Comparison of ENCODE assay signal across 8 cellular contexts in the genomic region with DNA sequence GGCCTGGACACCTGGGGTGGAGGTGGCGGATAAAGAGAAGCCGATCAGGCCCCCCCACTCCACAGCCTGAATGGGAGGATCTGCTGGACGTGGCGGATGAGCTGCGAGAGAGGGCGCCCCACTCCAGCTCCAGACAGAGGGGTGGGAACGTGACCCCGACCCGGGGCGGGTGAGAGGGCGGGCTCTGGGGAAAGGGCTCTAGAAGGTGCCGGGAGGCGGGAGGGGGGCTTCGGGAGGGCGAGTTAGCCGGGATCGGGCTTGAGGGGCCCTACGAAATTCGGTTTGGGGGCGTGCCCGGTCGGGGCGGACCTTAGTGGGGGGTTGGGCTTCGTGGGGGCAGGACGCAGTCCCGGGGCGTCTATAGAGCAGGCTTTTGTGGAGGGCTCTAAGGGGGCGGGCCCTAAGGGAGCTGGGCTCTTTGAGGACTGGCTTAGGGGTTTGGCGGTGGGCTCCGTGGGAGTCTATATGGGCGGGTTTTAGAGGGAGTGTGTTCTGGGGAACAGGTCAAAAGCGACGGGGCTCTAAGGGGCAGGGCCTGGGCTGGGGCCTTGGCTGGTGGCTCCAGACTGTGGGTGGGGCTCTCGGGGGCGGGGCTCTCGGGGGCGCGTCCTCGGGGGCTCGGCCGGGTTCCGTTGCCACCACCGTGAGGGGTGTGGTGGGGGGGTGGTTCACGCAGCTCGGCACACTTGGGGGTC. TPM values are rescaled to one million over a fixed set of nuclear protein-coding genes. Genes with fewer than 3 reads are reported as not detected.
DNase-seq lines count a peak whose midpoint lies in the region; ATAC-seq and TF ChIP-seq lines count a peak whose summit lies in the region.

No MANE protein-coding gene starts in this region.

- WGBS in body of pancreas, 2 donors, result 2 to 3% methylated on average over 16 to 33 of the region's 45 CpGs
- 5% methylated on average over 20 of the region's 45 CpGs for WGBS in right lobe of liver (ENCODE audit: insufficient coverage, low coverage, low lambda C conversion rate, missing lambda C conversion rate)

- no peaks in the 10 kb centered on the region for H3K36me3 ChIP-seq in BLaER1 treated with 17β-estradiol and CSF1 and Interleukin-3, amounts not matched to agents 10 nM and 100 nM
- H3K36me3 ChIP-seq in body of pancreas (replicated peaks in 1 of 2; ENCODE audit: insufficient read depth in 1 of 2, low read depth in 2 of 2) (no peaks in the 10 kb centered on the region), right lobe of liver (no peaks in the 10 kb centered on the region)

- peak overlapping the region; percentile 56 to 73 (median 68) for H3K4me2 ChIP-seq in BLaER1 treated with 17β-estradiol and CSF1 and Interleukin-3, amounts not matched to agents 10 nM and 100 nM

- DNase-seq in NCI-H1105 (lab: John Stamatoyannopoulos, UW) (peak; percentile 40), body of pancreas (peak in 3 of 4 donors; percentile 28 to 46 (median 36)), right lobe of liver (peak in 1 of 3 donors; percentile 52), G401 (ENCODE audit: low spot score) (no peak), NCI-H2196 treated with DMSO at 0.1 percent for 48 hours (lab: John Stamatoyannopoulos, UW; ENCODE audit: unreplicated experiment) (no peak), NCI-H1048 (lab: John Stamatoyannopoulos, UW) (no peak)

- peaks cover 0 to 14% (median 5%) of the 10 kb centered on the region in 11 experiments; a peak in 9 of 22 replicates for H3K27me3 ChIP-seq in BLaER1 treated with 17β-estradiol and CSF1 and Interleukin-3, amounts not matched to agents 10 nM and 100 nM
- H3K27me3 ChIP-seq in body of pancreas, result no peaks in the 10 kb centered on the region
- H3K27me3 ChIP-seq in right lobe of liver, result peaks cover 0 to 7% of the 10 kb centered on the region in 2 donors

- peak overlapping the region; percentile 44 to 70 (median 56) for H3K4me3 ChIP-seq in BLaER1 treated with 17β-estradiol and CSF1 and Interleukin-3, amounts not matched to agents 10 nM and 100 nM
- no peak overlapping the region for H3K4me3 ChIP-seq in body of pancreas
- peak overlapping the region in 2 of 3 donors; percentile 9 to 13 for H3K4me3 ChIP-seq in right lobe of liver

- intact Hi-C loops in body of pancreas (cut with DNase I), result loop anchor here (10.0 kb wide), 1 partner anchor 182 kb away; no protein-coding TSS in a partner anchor
- intact Hi-C loops in right lobe of liver (cut with DNase I), result no loop called here

- no peak for TF ChIP-seq POLR2A in body of pancreas (IDR thresholded peaks at IDR 0.05)
- TF ChIP-seq POLR2A in right lobe of liver (IDR thresholded peaks at IDR 0.05), result no peak

- no peaks in the 10 kb centered on the region for H3K9me3 ChIP-seq in BLaER1 treated with 17β-estradiol and CSF1 and Interleukin-3, amounts not matched to agents 10 nM and 100 nM (replicated peaks in 1 of 11)
- no peaks in the 10 kb centered on the region for H3K9me3 ChIP-seq in body of pancreas
- no peaks in the 10 kb centered on the region for H3K9me3 ChIP-seq in right lobe of liver

- TF ChIP-seq CTCF in body of pancreas (IDR thresholded peaks at IDR 0.05), result peak in 4 of 7 experiments; percentile 10 to 17 (median 10)
- no peak for TF ChIP-seq CTCF in right lobe of liver (IDR thresholded peaks at IDR 0.05)

- ATAC-seq in body of pancreas (peak; percentile 28), right lobe of liver (peak; percentile 25 to 52 (median 47)), GM18520 (IDR thresholded peaks at IDR 0.05; ENCODE audit: unreplicated experiment) (no peak)

- in situ Hi-C loops in G401 (cut with HindIII; ENCODE audit: low sequenced_read_pairs), result no loop called here

- H3K4me1 ChIP-seq in BLaER1 treated with 17β-estradiol and CSF1 and Interleukin-3, amounts not matched to agents 10 nM and 100 nM, result peaks cover 0 to 43% (median 24%) of the 10 kb centered on the region in 10 experiments; a peak in 17 of 20 replicates
- H3K4me1 ChIP-seq in body of pancreas (peaks cover 12% of the 10 kb centered on the region), right lobe of liver (no peaks in the 10 kb centered on the region)

- H3K27ac ChIP-seq in BLaER1 treated with 17β-estradiol and CSF1 and Interleukin-3, amounts not matched to agents 10 nM and 100 nM, result peak overlapping the region in 3 of 11 experiments; percentile 10 to 49 (median 20); a peak in 3 of 22 replicates
- H3K27ac ChIP-seq in body of pancreas, result no peak overlapping the region
- H3K27ac ChIP-seq in right lobe of liver, result no peak overlapping the region

- H4K20me1 ChIP-seq in BLaER1 treated with 17β-estradiol and CSF1 and Interleukin-3, amounts not matched to agents 10 nM and 100 nM, result no peaks in the 10 kb centered on the region; a peak in 2 of 22 replicates

- peak overlapping the region; percentile 18 to 77 (median 61); a peak in 19 of 22 replicates for H3K9ac ChIP-seq in BLaER1 treated with 17β-estradiol and CSF1 and Interleukin-3, amounts not matched to agents 10 nM and 100 nM

RNA-seq across cellular contexts. Expression of a gene that starts 4.1 kb away (rescaled TPM):
- total RNA-seq in body of pancreas, result not detected
- not detected for total RNA-seq in right lobe of liver
- total RNA-seq in G401 (2014; rRNA removed; shearing (Covaris generic)), result 3.0 and 6.3 TPM in 2 replicates

RNA-seq across cellular contexts. Expression of a gene that starts 33.1 kb away (rescaled TPM):
- total RNA-seq in body of pancreas (1 to 10 TPM; 3.0 to 4.9 TPM), right lobe of liver (1 to 10 TPM in 4 of 6 experiments, under 1 TPM in 2; 0.34 to 3.7 (median 1.2) TPM)
- 2.9 and 6.6 TPM in 2 replicates for total RNA-seq in G401 (2014; rRNA removed; shearing (Covaris generic))

RNA-seq across cellular contexts. Expression of a gene that starts 33.2 kb away (rescaled TPM):
- total RNA-seq in body of pancreas (10 to 100 TPM; 35.5 to 52.1 TPM), right lobe of liver (10 to 100 TPM; 16.5 to 29.8 (median 18.1) TPM)
- total RNA-seq in G401 (2014; rRNA removed; shearing (Covaris generic)), result 11.9 and 17.5 TPM in 2 replicates

Comparison
In these comparisons a context has a peak if more than half of its experiments do, and no peak if none do; other contexts are left out.
1. H3K4me3 ChIP-seq: peak in BLaER1 treated with 17β-estradiol and CSF1 and Interleukin-3, amounts not matched to agents 10 nM and 100 nM (10 of 10) and right lobe of liver (2 of 3); none in body of pancreas (0 of 2).
2. DNase-seq: peak in NCI-H1105 (single experiment) and body of pancreas (3 of 4); none in G401 (single experiment), NCI-H2196 treated with DMSO at 0.1 percent for 48 hours (single experiment) and NCI-H1048 (single experiment).
3. CTCF ChIP-seq: peak in body of pancreas (4 of 7); none in right lobe of liver (0 of 4).